Comparison of ENCODE assay signal across 40 cellular contexts in the genomic region with DNA sequence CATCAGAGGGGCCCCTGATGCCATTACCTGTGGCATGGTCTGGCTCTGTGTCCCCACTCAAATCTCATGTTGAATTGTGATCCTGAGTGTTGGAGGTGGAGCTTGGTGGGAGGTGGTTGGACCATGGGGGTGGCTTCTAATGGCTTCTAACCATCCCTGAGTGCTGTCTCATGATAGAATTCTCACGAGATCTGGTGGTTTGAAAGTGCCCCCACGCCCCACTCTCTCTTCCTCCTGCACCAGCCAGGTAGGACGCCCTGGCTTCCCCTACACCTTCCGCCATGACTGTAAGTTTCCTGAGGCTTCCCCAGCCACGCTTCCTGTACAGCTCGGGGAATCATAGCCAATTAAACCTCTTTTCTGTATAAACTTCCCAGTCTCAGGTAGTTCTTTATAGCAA. TPM values are rescaled to one million over a fixed set of nuclear protein-coding genes. Genes with fewer than 3 reads are reported as not detected.
"Had no signal": no experiment of that assay in that cellular context is flagged by ENCODE, and none has a peak within 500 bp of the region (broad histone marks: within the 10 kb centered on the region; RNA-seq: fewer than 3 reads in every experiment).

No MANE protein-coding gene starts in this region.

- H3K4me3 ChIP-seq: ascending aorta, cardiac muscle cell had no signal

- H3K27me3 ChIP-seq: ascending aorta had no signal

- H3K4me1 Mint-ChIP-seq: activated CD4-positive, alpha-beta T cell treated with anti-CD3 and anti-CD28 coated beads for 36 hours; activated CD4-positive, alpha-beta T cell treated with anti-CD3 and anti-CD28 coated beads, Interleukin-2, amount 10 ng/mL, durations not matched to agents 7 days and 5 days; activated naive CD4-positive, alpha-beta T cell treated with anti-CD3 and anti-CD28 coated beads, Interleukin-2, amount 50 U/mL, for 24 hours; activated naive CD8-positive, alpha-beta T cell treated with anti-CD3 and anti-CD28 coated beads, Interleukin-2, amount 10 ng/mL, durations not matched to agents 7 days and 5 days had no signal

- H3K9me3 Mint-ChIP-seq: activated CD4-positive, alpha-beta memory T cell treated with anti-CD3 and anti-CD28 coated beads, Interleukin-2, amount 10 ng/mL, durations not matched to agents 7 days and 5 days; activated CD4-positive, alpha-beta T cell treated with anti-CD3 and anti-CD28 coated beads, Interleukin-2, amount 10 ng/mL, durations not matched to agents 7 days and 5 days; activated naive CD4-positive, alpha-beta T cell treated with anti-CD3 and anti-CD28 coated beads, Interleukin-2, amount 10 ng/mL, durations not matched to agents 7 days and 5 days; activated naive CD4-positive, alpha-beta T cell treated with anti-CD3 and anti-CD28 coated beads, Interleukin-2, amount 50 U/mL, for 24 hours; activated naive CD8-positive, alpha-beta T cell treated with anti-CD3 and anti-CD28 coated beads, Interleukin-2, amount 10 ng/mL, durations not matched to agents 7 days and 5 days; activated naive CD8-positive, alpha-beta T cell treated with anti-CD3 and anti-CD28 coated beads, Interleukin-2, amount 50 U/mL, for 24 hours; activated T-cell treated with anti-CD3 and anti-CD28 coated beads, Interleukin-2, amount 50 U/mL, for 24 hours; activated T-helper 2 cell treated with anti-CD3 and anti-CD28 coated beads, Interferon-gamma antibody, Interleukin-2, Interleukin-4, amounts not matched to agents 10 μg/mL and 5 μg/mL and 100 μg/mL, durations not matched to agents 14 hours and 24 hours and 36 hours; brain; T-helper 1 cell treated with Interleukin-12 subunit alpha and Interleukin-12 subunit beta and Interleukin-4 antibody, amounts not matched to agents 30 μg/mL and 1 μg/mL, for 36 hours; T-helper 2 cell treated with Interferon-gamma antibody and Interleukin-4, amounts not matched to agents 5 μg/mL and 100 μg/mL, for 36 hours; WTC11 had no signal

- H3K27me3 Mint-ChIP-seq: activated CD4-positive, alpha-beta T cell treated with anti-CD3 and anti-CD28 coated beads, Interleukin-2, amount 10 ng/mL, durations not matched to agents 7 days and 5 days; activated naive CD4-positive, alpha-beta T cell treated with anti-CD3 and anti-CD28 coated beads, Interleukin-2, amount 50 U/mL, for 24 hours; activated naive CD8-positive, alpha-beta T cell had no signal

- H3K27ac Mint-ChIP-seq: activated CD4-positive, alpha-beta memory T cell treated with anti-CD3 and anti-CD28 coated beads, Interleukin-2, amount 10 ng/mL, durations not matched to agents 7 days and 5 days; activated CD4-positive, alpha-beta T cell treated with anti-CD3 and anti-CD28 coated beads for 36 hours; activated CD4-positive, alpha-beta T cell treated with anti-CD3 and anti-CD28 coated beads, Interleukin-2, amount 10 ng/mL, durations not matched to agents 7 days and 5 days; activated CD8-positive, alpha-beta T cell treated with anti-CD3 and anti-CD28 coated beads, Interleukin-2, amount 10 ng/mL, durations not matched to agents 7 days and 5 days; activated naive CD4-positive, alpha-beta T cell treated with anti-CD3 and anti-CD28 coated beads, Interleukin-2, amount 10 ng/mL, durations not matched to agents 7 days and 5 days; activated naive CD8-positive, alpha-beta T cell; activated naive CD8-positive, alpha-beta T cell treated with anti-CD3 and anti-CD28 coated beads, Interleukin-2, amount 10 ng/mL, durations not matched to agents 7 days and 5 days; activated naive CD8-positive, alpha-beta T cell treated with anti-CD3 and anti-CD28 coated beads, Interleukin-2, amount 50 U/mL, for 24 hours; activated T-cell treated with anti-CD3 and anti-CD28 coated beads, Interleukin-2, amount 50 U/mL, for 24 hours; activated T-helper 2 cell treated with anti-CD3 and anti-CD28 coated beads, Interferon-gamma antibody, Interleukin-2, Interleukin-4, amounts not matched to agents 10 μg/mL and 5 μg/mL and 100 μg/mL, durations not matched to agents 14 hours and 24 hours and 36 hours; brain; T-helper 1 cell treated with Interleukin-12 subunit alpha and Interleukin-12 subunit beta and Interleukin-4 antibody, amounts not matched to agents 30 μg/mL and 1 μg/mL, for 36 hours; T-helper 2 cell treated with Interferon-gamma antibody and Interleukin-4, amounts not matched to agents 5 μg/mL and 100 μg/mL, for 36 hours; WTC11 had no signal

- H3K4me3 Mint-ChIP-seq: activated CD4-positive, alpha-beta memory T cell treated with anti-CD3 and anti-CD28 coated beads, Interleukin-2, amount 10 ng/mL, durations not matched to agents 7 days and 5 days; activated CD4-positive, alpha-beta T cell treated with anti-CD3 and anti-CD28 coated beads for 36 hours; activated CD4-positive, alpha-beta T cell treated with anti-CD3 and anti-CD28 coated beads, Interleukin-2, amount 10 ng/mL, durations not matched to agents 7 days and 5 days; activated CD8-positive, alpha-beta memory T cell treated with anti-CD3 and anti-CD28 coated beads, Interleukin-2, amount 10 ng/mL, durations not matched to agents 7 days and 5 days; activated CD8-positive, alpha-beta T cell treated with anti-CD3 and anti-CD28 coated beads, Interleukin-2, amount 10 ng/mL, durations not matched to agents 7 days and 5 days; activated naive CD4-positive, alpha-beta T cell treated with anti-CD3 and anti-CD28 coated beads, Interleukin-2, amount 10 ng/mL, durations not matched to agents 7 days and 5 days; activated naive CD4-positive, alpha-beta T cell treated with anti-CD3 and anti-CD28 coated beads, Interleukin-2, amount 50 U/mL, for 24 hours; activated naive CD8-positive, alpha-beta T cell; activated naive CD8-positive, alpha-beta T cell treated with anti-CD3 and anti-CD28 coated beads, Interleukin-2, amount 10 ng/mL, durations not matched to agents 7 days and 5 days; activated naive CD8-positive, alpha-beta T cell treated with anti-CD3 and anti-CD28 coated beads, Interleukin-2, amount 50 U/mL, for 24 hours; activated T-cell treated with anti-CD3 and anti-CD28 coated beads, Interleukin-2, amount 50 U/mL, for 24 hours; brain; T-helper 1 cell treated with Interleukin-12 subunit alpha and Interleukin-12 subunit beta and Interleukin-4 antibody, amounts not matched to agents 30 μg/mL and 1 μg/mL, for 36 hours; T-helper 2 cell treated with Interferon-gamma antibody and Interleukin-4, amounts not matched to agents 5 μg/mL and 100 μg/mL, for 36 hours; WTC11 had no signal

- H3K27ac ChIP-seq: ascending aorta, cardiac muscle cell, VCaP had no signal

- ATAC-seq: activated CD4-positive, alpha-beta T cell treated with anti-CD3 and anti-CD28 coated beads for 36 hours; activated CD4-positive, CD25-positive, alpha-beta regulatory T cell treated with anti-CD3 and anti-CD28 coated beads, Interleukin-2, amount 50 U/mL, for 24 hours; activated CD8-positive, alpha-beta memory T cell treated with anti-CD3 and anti-CD28 coated beads, Interleukin-2, amount 10 ng/mL, durations not matched to agents 7 days and 5 days; activated CD8-positive, alpha-beta T cell treated with anti-CD3 and anti-CD28 coated beads, Interleukin-2, amount 10 ng/mL, durations not matched to agents 7 days and 5 days; activated naive CD8-positive, alpha-beta T cell treated with anti-CD3 and anti-CD28 coated beads, Interleukin-2, amount 50 U/mL, for 24 hours; WTC11 had no signal

- H3K36me3 ChIP-seq: ascending aorta, cardiac muscle cell had no signal

- FAIRE-seq: bronchial epithelial cell, TTC549 had no signal

- H3K4me1 ChIP-seq: ascending aorta had no signal

- DNase-seq: activated CD4-positive, alpha-beta memory T cell treated with anti-CD3 and anti-CD28 coated beads, Interleukin-2, amount 10 ng/mL, durations not matched to agents 7 days and 5 days; activated CD4-positive, alpha-beta T cell treated with anti-CD3 and anti-CD28 coated beads for 1 hour; activated CD4-positive, alpha-beta T cell treated with anti-CD3 and anti-CD28 coated beads for 36 hours; activated CD4-positive, alpha-beta T cell treated with anti-CD3 and anti-CD28 coated beads for 48 hours; activated CD4-positive, alpha-beta T cell treated with anti-CD3 and anti-CD28 coated beads, Interleukin-2, amount 10 ng/mL, durations not matched to agents 7 days and 5 days; activated CD4-positive, alpha-beta T cell treated with anti-CD3 and anti-CD28 coated beads, Interleukin-2, amount 50 U/mL, for 48 hours; activated CD4-positive, CD25-positive, alpha-beta regulatory T cell; activated CD8-positive, alpha-beta memory T cell treated with anti-CD3 and anti-CD28 coated beads for 24 hours; activated CD8-positive, alpha-beta memory T cell treated with anti-CD3 and anti-CD28 coated beads, Interleukin-2, amount 10 ng/mL, durations not matched to agents 7 days and 5 days; activated CD8-positive, alpha-beta memory T cell treated with anti-CD3 and anti-CD28 coated beads, Interleukin-2, amount 50 U/mL, for 48 hours; activated CD8-positive, alpha-beta T cell treated with anti-CD3 and anti-CD28 coated beads, Interleukin-2, amount 10 ng/mL, durations not matched to agents 7 days and 5 days; activated effector memory CD4-positive, alpha-beta T cell treated with Interleukin-2 at 50 U/mL for 16 hours; activated gamma-delta T cell; activated naive CD4-positive, alpha-beta T cell treated with anti-CD3 and anti-CD28 coated beads, Interleukin-2, amount 10 ng/mL, durations not matched to agents 7 days and 5 days; activated naive CD4-positive, alpha-beta T cell treated with Interleukin-2 at 50 U/mL for 16 hours; activated naive CD8-positive, alpha-beta T cell treated with anti-CD3 and anti-CD28 coated beads, Interleukin-2, amount 10 ng/mL, durations not matched to agents 7 days and 5 days; activated naive CD8-positive, alpha-beta T cell treated with anti-CD3 and anti-CD28 coated beads, Interleukin-2, amount 50 U/mL, for 24 hours; activated T-cell treated with anti-CD3 and anti-CD28 coated beads, Interleukin-2, amount 50 U/mL, for 24 hours; activated T-cell treated with anti-CD3 and anti-CD28 coated beads, Interleukin-2, amount 50 U/mL, for 48 hours; amygdala; anterior cingulate cortex; central memory CD4-positive, alpha-beta T cell; T-helper 1 cell; T-helper 2 cell; T-helper 9 cell had no signal

- H3K36me3 Mint-ChIP-seq: activated CD8-positive, alpha-beta memory T cell treated with anti-CD3 and anti-CD28 coated beads, Interleukin-2, amount 10 ng/mL, durations not matched to agents 7 days and 5 days; activated naive CD4-positive, alpha-beta T cell treated with anti-CD3 and anti-CD28 coated beads, Interleukin-2, amount 10 ng/mL, durations not matched to agents 7 days and 5 days; activated naive CD4-positive, alpha-beta T cell treated with anti-CD3 and anti-CD28 coated beads, Interleukin-2, amount 50 U/mL, for 24 hours; activated naive CD8-positive, alpha-beta T cell; activated naive CD8-positive, alpha-beta T cell treated with anti-CD3 and anti-CD28 coated beads, Interleukin-2, amount 10 ng/mL, durations not matched to agents 7 days and 5 days; brain; WTC11 had no signal

- H3K9me3 ChIP-seq: ascending aorta had no signal

RNA-seq across cellular contexts. Expression of a gene that starts 14.9 kb away (rescaled TPM):
- total RNA-seq: activated CD4-positive, alpha-beta memory T cell treated with anti-CD3 and anti-CD28 coated beads, Interleukin-2, amount 10 ng/mL, durations not matched to agents 7 days and 5 days; activated CD4-positive, alpha-beta T cell treated with anti-CD3 and anti-CD28 coated beads for 36 hours; activated CD4-positive, alpha-beta T cell treated with anti-CD3 and anti-CD28 coated beads, Interleukin-2, amount 10 ng/mL, durations not matched to agents 7 days and 5 days; activated CD8-positive, alpha-beta memory T cell treated with anti-CD3 and anti-CD28 coated beads, Interleukin-2, amount 10 ng/mL, durations not matched to agents 7 days and 5 days; activated CD8-positive, alpha-beta T cell treated with anti-CD3 and anti-CD28 coated beads, Interleukin-2, amount 10 ng/mL, durations not matched to agents 7 days and 5 days; activated naive CD8-positive, alpha-beta T cell treated with anti-CD3 and anti-CD28 coated beads, Interleukin-2, amount 10 ng/mL, durations not matched to agents 7 days and 5 days; activated T-helper 2 cell treated with anti-CD3 and anti-CD28 coated beads, Interferon-gamma antibody, Interleukin-2, Interleukin-4, amounts not matched to agents 10 μg/mL and 5 μg/mL and 100 μg/mL, durations not matched to agents 14 hours and 24 hours and 36 hours; ascending aorta; bronchial epithelial cell; cardiac muscle cell; cerebellum had no signal
- polyA plus RNA-seq: adipose tissue, cardiac muscle cell had no signal
